8 cellular contexts compared by ENCODE assay signal in genomic region chr13:46648166-46648607, GRCh38.
DNase-seq lines count a peak whose midpoint lies in the region; ATAC-seq and TF ChIP-seq lines count a peak whose summit lies in the region.

No MANE protein-coding gene starts in this region.

- peaks cover 27% of the 10 kb centered on the region for H3K4me1 Mint-ChIP-seq in activated CD4-positive, alpha-beta T cell treated with anti-CD3 and anti-CD28 coated beads, Interleukin-2, amount 10 ng/mL, durations not matched to agents 7 days and 5 days
- H3K4me1 Mint-ChIP-seq in stimulated activated naive CD8-positive, alpha-beta T cell treated with anti-CD3 and anti-CD28 coated beads, Interleukin-15, amount 100 ng/mL, for 72 hours: peaks cover 48% of the 10 kb centered on the region
- peaks cover 37% of the 10 kb centered on the region for H3K4me1 Mint-ChIP-seq in endothelial cell (ENCODE audit: unreplicated experiment)

- H3K9me2 ChIP-seq in HCT116 (ENCODE audit: insufficient read depth): no peaks in the 10 kb centered on the region

- DNase-seq in activated CD4-positive, alpha-beta T cell treated with anti-CD3 and anti-CD28 coated beads, Interleukin-2, amount 10 ng/mL, durations not matched to agents 7 days and 5 days: peak; percentile 22
- DNase-seq in activated CD4-positive, alpha-beta T cell treated with anti-CD3 and anti-CD28 coated beads, Interleukin-2, amount 50 U/mL, for 1 hour: no peak
- DNase-seq in HCT116 (ENCODE audit: low read depth, low spot score): peak; percentile 8
- DNase-seq in MV-4-11 (lab: John Stamatoyannopoulos, UW): peak; percentile 29
- DNase-seq in mammary epithelial cell: peak; percentile 19
- DNase-seq in stimulated activated naive CD8-positive, alpha-beta T cell treated with anti-CD3 and anti-CD28 coated beads, Interleukin-15, amount 100 ng/mL, for 72 hours: no peak
- no peak for DNase-seq in endothelial cell (ENCODE audit: low spot score)
- no peak for DNase-seq in OCI-M2 (lab: John Stamatoyannopoulos, UW; ENCODE audit: unreplicated experiment)

- H3K36me3 ChIP-seq in HCT116 (ENCODE audit: control insufficient read depth in 1 of 2, insufficient read depth in 2 of 2, low read length in 2 of 2) (no peaks in the 10 kb centered on the region), mammary epithelial cell (ENCODE audit: insufficient read depth, low read length) (no peaks in the 10 kb centered on the region)

- RAD21 ChIA-PET in HCT116 (lab: Charles Lee; ENCODE audit: low non-redundant PET in 1 of 2, low total read pairs in 2 of 2, uncharacterized antibody in 2 of 2, unreplicated experiment in 2 of 2): no interaction called here

- WGBS in mammary epithelial cell (ENCODE audit: low coverage, missing lambda C conversion rate): 94% methylated on average over 4 of the region's 4 CpGs

- no peak for TF ChIP-seq RAD21 in HCT116 (IDR thresholded peaks at IDR 0.05; ENCODE audit: low read depth)

- H3K27ac ChIP-seq in HCT116 (ENCODE audit: low read depth, low read length) (no peak overlapping the region), mammary epithelial cell (ENCODE audit: insufficient read depth, low read depth, low read length) (no peak overlapping the region)

- dilution Hi-C loops in mammary epithelial cell (cut with HindIII; ENCODE audit: low sequenced_read_pairs): no loop called here

- POLR2A ChIA-PET in activated CD4-positive, alpha-beta T cell treated with anti-CD3 and anti-CD28 coated beads, Interleukin-2, amount 10 ng/mL, durations not matched to agents 7 days and 5 days (lab: Charles Lee): no interaction called here
- POLR2A ChIA-PET in HCT116 (lab: Charles Lee): no interaction called here

- intact Hi-C loops in HCT116 (cut with micrococcal nuclease) (no loop called here), mammary epithelial cell (cut with micrococcal nuclease) (no loop called here)

- no peaks in the 10 kb centered on the region for H3K9me3 ChIP-seq in HCT116 (ENCODE audit: control insufficient read depth in 1 of 2, insufficient read depth in 1 of 2, low read depth in 1 of 2, low read length in 2 of 2)
- no peaks in the 10 kb centered on the region for H3K9me3 ChIP-seq in mammary epithelial cell (replicated peaks; ENCODE audit: insufficient read depth, low read length)

- CTCF ChIA-PET in activated CD4-positive, alpha-beta T cell treated with anti-CD3 and anti-CD28 coated beads, Interleukin-2, amount 10 ng/mL, durations not matched to agents 7 days and 5 days (lab: Charles Lee): no interaction called here
- CTCF ChIA-PET in HCT116 (lab: Charles Lee): no interaction called here
- CTCF ChIA-PET in mammary epithelial cell (lab: Charles Lee; ENCODE audit: low non-redundant PET): no interaction called here

- peaks cover 16% of the 10 kb centered on the region for H3K36me3 Mint-ChIP-seq in activated CD4-positive, alpha-beta T cell treated with anti-CD3 and anti-CD28 coated beads, Interleukin-2, amount 10 ng/mL, durations not matched to agents 7 days and 5 days (ENCODE audit: low read depth)
- H3K36me3 Mint-ChIP-seq in endothelial cell (ENCODE audit: low read depth, unreplicated experiment): peaks cover 9% of the 10 kb centered on the region

- no peaks in the 10 kb centered on the region for H3K27me3 Mint-ChIP-seq in activated CD4-positive, alpha-beta T cell treated with anti-CD3 and anti-CD28 coated beads, Interleukin-2, amount 10 ng/mL, durations not matched to agents 7 days and 5 days
- H3K27me3 Mint-ChIP-seq in stimulated activated naive CD8-positive, alpha-beta T cell treated with anti-CD3 and anti-CD28 coated beads, Interleukin-15, amount 100 ng/mL, for 72 hours: no peaks in the 10 kb centered on the region
- H3K27me3 Mint-ChIP-seq in endothelial cell (ENCODE audit: unreplicated experiment): peaks cover 3% of the 10 kb centered on the region

- no peak overlapping the region for H3K4me3 Mint-ChIP-seq in activated CD4-positive, alpha-beta T cell treated with anti-CD3 and anti-CD28 coated beads, Interleukin-2, amount 10 ng/mL, durations not matched to agents 7 days and 5 days
- H3K4me3 Mint-ChIP-seq in stimulated activated naive CD8-positive, alpha-beta T cell treated with anti-CD3 and anti-CD28 coated beads, Interleukin-15, amount 100 ng/mL, for 72 hours: no peak overlapping the region
- no peak overlapping the region for H3K4me3 Mint-ChIP-seq in endothelial cell (ENCODE audit: unreplicated experiment)

- no peak for TF ChIP-seq POLR2A in HCT116 (IDR thresholded peaks at IDR 0.05; ENCODE audit: borderline replicate concordance, extremely low read depth, insufficient read depth, insufficient read length)

- H3K27me3 ChIP-seq in HCT116 (ENCODE audit: insufficient read depth, low read length) (no peaks in the 10 kb centered on the region), mammary epithelial cell (ENCODE audit: insufficient read depth, low read length) (no peaks in the 10 kb centered on the region)

- no peak overlapping the region for H3K27ac Mint-ChIP-seq in activated CD4-positive, alpha-beta T cell treated with anti-CD3 and anti-CD28 coated beads, Interleukin-2, amount 10 ng/mL, durations not matched to agents 7 days and 5 days
- no peak overlapping the region for H3K27ac Mint-ChIP-seq in stimulated activated naive CD8-positive, alpha-beta T cell treated with anti-CD3 and anti-CD28 coated beads, Interleukin-15, amount 100 ng/mL, for 72 hours
- H3K27ac Mint-ChIP-seq in endothelial cell (ENCODE audit: unreplicated experiment): no peak overlapping the region

- TF ChIP-seq CTCF in HCT116 (IDR thresholded peaks at IDR 0.05 in 2 of 3, conservative IDR thresholded peaks at IDR 0.05 in 1 of 3; ENCODE audit: borderline replicate concordance in 1 of 3, insufficient read depth in 1 of 3, low read depth in 2 of 3, low read length in 2 of 3) (no peak), mammary epithelial cell (conservative IDR thresholded peaks at IDR 0.05 in 1 of 2, IDR thresholded peaks at IDR 0.05 in 1 of 2; ENCODE audit: extremely low read depth in 1 of 2, insufficient read depth in 1 of 2, low read depth in 1 of 2, low read length in 2 of 2) (no peak), endothelial cell (IDR thresholded peaks at IDR 0.05; ENCODE audit: unreplicated experiment) (no peak)

- H3K79me2 ChIP-seq in HCT116 (ENCODE audit: insufficient read depth, low read length) (peaks cover 39% of the 10 kb centered on the region), mammary epithelial cell (ENCODE audit: insufficient read depth, low read length) (peaks cover 70% of the 10 kb centered on the region)

- peak; percentile 68 for ATAC-seq in HCT116
- ATAC-seq in stimulated activated naive CD8-positive, alpha-beta T cell treated with anti-CD3 and anti-CD28 coated beads, Interleukin-15, amount 100 ng/mL, for 72 hours: peak; percentile 65

- H3K4me3 ChIP-seq in HCT116 (replicated peaks in 1 of 2; ENCODE audit: low read depth in 1 of 2, low read length in 2 of 2) (no peak overlapping the region), mammary epithelial cell (replicated peaks in 1 of 3; ENCODE audit: insufficient read depth in 1 of 3, low read depth in 2 of 3, low read length in 3 of 3) (no peak overlapping the region)

- H3K9me3 Mint-ChIP-seq in activated CD4-positive, alpha-beta T cell treated with anti-CD3 and anti-CD28 coated beads, Interleukin-2, amount 10 ng/mL, durations not matched to agents 7 days and 5 days: no peaks in the 10 kb centered on the region
- H3K9me3 Mint-ChIP-seq in stimulated activated naive CD8-positive, alpha-beta T cell treated with anti-CD3 and anti-CD28 coated beads, Interleukin-15, amount 100 ng/mL, for 72 hours: no peaks in the 10 kb centered on the region
- no peaks in the 10 kb centered on the region for H3K9me3 Mint-ChIP-seq in endothelial cell (ENCODE audit: unreplicated experiment)

- H3K4me2 ChIP-seq in HCT116 (ENCODE audit: low read length): no peak overlapping the region
- H3K4me2 ChIP-seq in mammary epithelial cell (ENCODE audit: insufficient read depth, low read depth, low read length): no peak overlapping the region

- BruUV-seq in HCT116 (replicated peaks; lab: Mats Ljungman, UMichigan) (no TSS peak), mammary epithelial cell (replicated peaks; lab: Mats Ljungman, UMichigan) (no TSS peak)

- in situ Hi-C loops in mammary epithelial cell (cut with MboI; ENCODE audit: low sequenced_read_pairs in 2 of 2): no loop called here

- H4K20me1 ChIP-seq in HCT116 (ENCODE audit: insufficient read depth) (0 out of 2 replicates have a peak, but pooled peaks cover 5% of the 10 kb centered on the region), mammary epithelial cell (ENCODE audit: insufficient read depth, low read length) (peaks cover 2% of the 10 kb centered on the region)

- no peak overlapping the region for H2AFZ ChIP-seq in HCT116 (ENCODE audit: low read depth, low read length, poor library complexity, severe bottlenecking)
- H2AFZ ChIP-seq in mammary epithelial cell (ENCODE audit: low read depth, low read length): no peak overlapping the region

- H3K4me1 ChIP-seq in HCT116 (ENCODE audit: control insufficient read depth in 1 of 2, insufficient read depth in 2 of 2, low read length in 2 of 2) (peaks cover 3 to 8% of the 10 kb centered on the region in 2 experiments; a peak in 3 of 4 replicates), mammary epithelial cell (ENCODE audit: insufficient read depth, low read length) (peaks cover 6% of the 10 kb centered on the region)

- H3K9ac ChIP-seq in HCT116 (ENCODE audit: low read length) (no peak overlapping the region), mammary epithelial cell (ENCODE audit: insufficient read depth, low read length) (no peak overlapping the region)

TF ChIP-seq in HCT116, 20 proteins besides CTCF, POLR2A, EP300 and RAD21:
- TF ChIP-seq ELF1 (IDR thresholded peaks at IDR 0.05; ENCODE audit: borderline replicate concordance, low read depth) (no peak), ZNF274 (IDR thresholded peaks at IDR 0.05; ENCODE audit: low read depth, low read length) (no peak)

Comparison
In these comparisons a context has a peak if more than half of its experiments do, and no peak if none do; other contexts are left out.
1. DNase-seq: peak in activated CD4-positive, alpha-beta T cell treated with anti-CD3 and anti-CD28 coated beads, Interleukin-2, amount 10 ng/mL, durations not matched to agents 7 days and 5 days (single experiment), HCT116 (single experiment), MV-4-11 (single experiment) and mammary epithelial cell (single experiment); none in activated CD4-positive, alpha-beta T cell treated with anti-CD3 and anti-CD28 coated beads, Interleukin-2, amount 50 U/mL, for 1 hour (single experiment), stimulated activated naive CD8-positive, alpha-beta T cell treated with anti-CD3 and anti-CD28 coated beads, Interleukin-15, amount 100 ng/mL, for 72 hours (0 of 2), endothelial cell (single experiment) and OCI-M2 (single experiment).